ENCODE assay signal across 8 cellular contexts in the genomic region with DNA sequence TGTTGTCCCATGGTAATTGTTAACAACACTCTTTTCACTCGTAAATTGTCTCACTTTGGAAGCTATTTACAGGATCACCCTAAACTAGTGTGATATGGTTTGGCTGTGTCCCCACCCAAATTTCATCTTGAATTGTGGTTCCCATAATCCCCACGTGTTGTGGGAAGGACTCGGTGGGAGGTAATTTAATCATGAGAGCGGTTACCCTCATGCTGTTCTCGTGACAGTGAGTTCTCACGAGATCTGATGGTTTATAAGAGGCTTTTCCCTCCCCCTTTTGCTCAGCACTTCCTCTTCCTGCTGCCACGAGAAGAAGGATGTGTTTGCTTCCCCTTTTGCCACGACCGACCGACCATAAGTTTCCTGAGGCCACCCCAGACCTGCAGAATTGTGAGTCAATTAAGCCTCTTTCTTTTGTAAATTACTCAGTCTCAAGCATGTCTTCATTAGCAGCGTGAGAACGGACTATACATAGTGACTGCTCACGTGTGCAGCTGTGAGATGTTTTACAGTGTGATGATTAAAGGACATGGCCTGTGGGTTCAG. TPM values are rescaled to one million over a fixed set of nuclear protein-coding genes. Genes with fewer than 3 reads are reported as not detected.
A peak's percentile ranks its signal among the peaks of the same experiment; 100 is the strongest.
DNase-seq lines count a peak whose midpoint lies in the region; ATAC-seq lines count a peak whose summit lies in the region.

No MANE protein-coding gene starts in this region.

- H3K4me3 ChIP-seq in adipocyte (ENCODE audit: low read length) = peak overlapping the region; percentile 56

- H3K27ac Mint-ChIP-seq in natural killer cell treated with Interleukin-12 subunit alpha and Interleukin-12 subunit beta and Interleukin-15 and Interleukin-18, amount 100 ng/mL, for 72 hours = peak overlapping the region; percentile 28 to 45

- peaks cover under 1% of the 10 kb centered on the region for H3K27me3 ChIP-seq in adipocyte (replicated peaks; ENCODE audit: control insufficient read depth, insufficient read depth, low read length)

- H3K27me3 Mint-ChIP-seq in natural killer cell treated with Interleukin-12 subunit alpha and Interleukin-12 subunit beta and Interleukin-15 and Interleukin-18, amount 100 ng/mL, for 72 hours = peaks cover 0 to 9% of the 10 kb centered on the region in 2 donors

- H3K9ac ChIP-seq in adipocyte (ENCODE audit: low read length) = no peak overlapping the region

- peak in 1 of 2 donors; percentile 43 for ATAC-seq in natural killer cell treated with Interleukin-12 subunit alpha and Interleukin-12 subunit beta and Interleukin-15 and Interleukin-18, amount 100 ng/mL, for 72 hours
- ATAC-seq in HG02884 (IDR thresholded peaks at IDR 0.05; ENCODE audit: unreplicated experiment) = no peak
- ATAC-seq in HG03571 (IDR thresholded peaks at IDR 0.05; ENCODE audit: unreplicated experiment) = no peak
- ATAC-seq in GM21360 (IDR thresholded peaks at IDR 0.05; ENCODE audit: unreplicated experiment) = no peak

- H3K4me1 ChIP-seq in adipocyte (ENCODE audit: control insufficient read depth, insufficient read depth, low read length) = no peaks in the 10 kb centered on the region

- no peaks in the 10 kb centered on the region for H3K36me3 Mint-ChIP-seq in natural killer cell treated with Interleukin-12 subunit alpha and Interleukin-12 subunit beta and Interleukin-15 and Interleukin-18, amount 100 ng/mL, for 72 hours

- peaks cover 6 to 10% of the 10 kb centered on the region in 2 donors for H3K4me1 Mint-ChIP-seq in natural killer cell treated with Interleukin-12 subunit alpha and Interleukin-12 subunit beta and Interleukin-15 and Interleukin-18, amount 100 ng/mL, for 72 hours (ENCODE audit: low read depth in 2 of 2)

- peak overlapping the region; percentile 70 for H3K4me3 Mint-ChIP-seq in natural killer cell treated with Interleukin-12 subunit alpha and Interleukin-12 subunit beta and Interleukin-15 and Interleukin-18, amount 100 ng/mL, for 72 hours

- H3K9me3 Mint-ChIP-seq in natural killer cell treated with Interleukin-12 subunit alpha and Interleukin-12 subunit beta and Interleukin-15 and Interleukin-18, amount 100 ng/mL, for 72 hours = peaks cover 3% of the 10 kb centered on the region

- H3K9me3 ChIP-seq in adipocyte (ENCODE audit: control insufficient read depth, low read length) = no peaks in the 10 kb centered on the region

- no peaks in the 10 kb centered on the region for H3K36me3 ChIP-seq in adipocyte (ENCODE audit: control insufficient read depth, insufficient read depth, low read length, severe bottlenecking)

- DNase-seq in NCI-H748 (lab: John Stamatoyannopoulos, UW; ENCODE audit: unreplicated experiment) (peak; percentile 1), NCI-H748 treated with DMSO at 0.1 percent for 48 hours (lab: John Stamatoyannopoulos, UW) (no peak), NAMALWA (ENCODE audit: low spot score) (peak; percentile 88), adipocyte (ENCODE audit: low read depth) (no peak)
- DNase-seq in natural killer cell treated with Interleukin-12 subunit alpha and Interleukin-12 subunit beta and Interleukin-15 and Interleukin-18, amount 100 ng/mL, for 72 hours (ENCODE audit: low spot score) = no peak

RNA-seq across cellular contexts. Expression of a gene that starts 34.4 kb away (rescaled TPM):
- under 1 TPM in 1 of 2 donors, not detected in 1; 0.03 TPM for total RNA-seq in natural killer cell treated with Interleukin-12 subunit alpha and Interleukin-12 subunit beta and Interleukin-15 and Interleukin-18, amount 100 ng/mL, for 72 hours

RNA-seq across cellular contexts. Expression of a gene that starts 42.3 kb away (rescaled TPM):
- 1 to 10 TPM; 5.2 to 9.4 TPM for total RNA-seq in natural killer cell treated with Interleukin-12 subunit alpha and Interleukin-12 subunit beta and Interleukin-15 and Interleukin-18, amount 100 ng/mL, for 72 hours

Comparison
In these comparisons a context has a peak if more than half of its experiments do, and no peak if none do; other contexts are left out.
1. DNase-seq: peak in NCI-H748 (single experiment) and NAMALWA (single experiment); none in NCI-H748 treated with DMSO at 0.1 percent for 48 hours (single experiment), adipocyte (single experiment) and natural killer cell treated with Interleukin-12 subunit alpha and Interleukin-12 subunit beta and Interleukin-15 and Interleukin-18, amount 100 ng/mL, for 72 hours (single experiment).